ENCODE assay signal across 24 cellular contexts in genomic region chr6:102984360-102984759, GRCh38.
DNase-seq lines count a peak whose midpoint lies in the region; ATAC-seq, FAIRE-seq and TF ChIP-seq lines count a peak whose summit lies in the region.
"Had no signal": no experiment of that assay in that cellular context is flagged by ENCODE, and none has a peak within 500 bp of the region (broad histone marks: within the 10 kb centered on the region; RNA-seq: fewer than 3 reads in every experiment).

No MANE protein-coding gene starts in this region.

- intact Hi-C loops in IMR-90 (cut with micrococcal nuclease): no loop called here
- intact Hi-C loops in K562 (cut with micrococcal nuclease): no loop called here

- no peaks in the 10 kb centered on the region for H3K9me3 ChIP-seq in A549
- H3K9me3 ChIP-seq in IMR-90 (ENCODE audit: control insufficient read depth, insufficient read depth, low read length): 0 out of 2 replicates have a peak, but pooled peaks cover 3% of the 10 kb centered on the region
- H3K9me3 ChIP-seq in K562 (replicated peaks; ENCODE audit: control insufficient read depth, insufficient read depth, low read depth, low read length): no peaks in the 10 kb centered on the region
- H3K9me3 ChIP-seq: BE2C, BLaER1 had no signal

- H4K91ac ChIP-seq in IMR-90 (ENCODE audit: insufficient read depth, low read depth, low read length): no peak overlapping the region

- H3K14ac ChIP-seq in IMR-90 (replicated peaks; ENCODE audit: low read depth, low read length): no peak overlapping the region

- POLR2A ChIA-PET in A549 (lab: Yijun Ruan, JAX) (no interaction called here), IMR-90 (lab: Charles Lee; ENCODE audit: unreplicated experiment) (no interaction called here), K562 (lab: Yijun Ruan, JAX) (no interaction called here)

- H3K9ac ChIP-seq in IMR-90 (ENCODE audit: low read depth, low read length): no peak overlapping the region
- no peak overlapping the region for H3K9ac ChIP-seq in K562 (ENCODE audit: insufficient read depth in 1 of 2, low read depth in 2 of 2, low read length in 2 of 2)
- H3K9ac ChIP-seq: BLaER1 had no signal

- no peaks in the 10 kb centered on the region for H3K36me3 ChIP-seq in IMR-90 (ENCODE audit: control insufficient read depth, insufficient read depth, low read length)
- no peaks in the 10 kb centered on the region for H3K36me3 ChIP-seq in K562 (ENCODE audit: control insufficient read depth, insufficient read depth, low read length)
- H3K36me3 ChIP-seq: BE2C, BLaER1 had no signal

- no peak overlapping the region for H2BK120ac ChIP-seq in IMR-90 (ENCODE audit: low read depth, low read length)

- TF ChIP-seq EP300 in A549 (IDR thresholded peaks at IDR 0.05) (no peak), K562 (IDR thresholded peaks at IDR 0.05; ENCODE audit: low read length) (no peak)

- no peak overlapping the region for H2BK15ac ChIP-seq in IMR-90 (ENCODE audit: low read depth, low read length)

- H4K5ac ChIP-seq in IMR-90 (ENCODE audit: low read depth, low read length): no peak overlapping the region

- H3K27ac ChIP-seq in A549 (no peak overlapping the region), IMR-90 (ENCODE audit: insufficient read depth, low read length) (no peak overlapping the region), K562 (ENCODE audit: extremely low read depth, low read depth, low read length) (no peak overlapping the region)
- H3K27ac ChIP-seq: BLaER1 had no signal

- dilution Hi-C loops in IMR-90 (cut with HindIII; ENCODE audit: low sequenced_read_pairs, unreplicated experiment): no loop called here

- H3K4me3 ChIP-seq in A549 (no peak overlapping the region), IMR-90 (ENCODE audit: insufficient read depth, low read depth, low read length) (no peak overlapping the region), K562 (no peak overlapping the region)
- H3K4me3 ChIP-seq: BLaER1, GM12878 had no signal

- in situ Hi-C loops in IMR-90 (cut with MboI; ENCODE audit: low sequenced_read_pairs) (no loop called here), K562 (cut with MboI) (no loop called here)

- no TSS peak for BruUV-seq in IMR-90 (replicated peaks; lab: Mats Ljungman, UMichigan)
- no TSS peak for BruUV-seq in K562 (replicated peaks; lab: Mats Ljungman, UMichigan)

- TF ChIP-seq CTCF in A549 (IDR thresholded peaks at IDR 0.05) (no peak), IMR-90 (conservative IDR thresholded peaks at IDR 0.05; ENCODE audit: low read depth, low read length) (no peak), K562 (IDR thresholded peaks at IDR 0.05 in 2 of 3, conservative IDR thresholded peaks at IDR 0.05 in 1 of 3; ENCODE audit: insufficient read depth in 2 of 3, low read depth in 1 of 3, low read length in 3 of 3) (no peak)

- H2BK20ac ChIP-seq in IMR-90 (ENCODE audit: low read depth, low read length): no peak overlapping the region

- H3K4ac ChIP-seq in IMR-90 (ENCODE audit: low read depth, low read length): no peak overlapping the region

- no peak overlapping the region for H2AFZ ChIP-seq in IMR-90 (replicated peaks; ENCODE audit: low read length, poor library complexity)
- no peak overlapping the region for H2AFZ ChIP-seq in K562 (ENCODE audit: low read depth, low read length)

- TF ChIP-seq POLR2A in A549 (IDR thresholded peaks at IDR 0.05; ENCODE audit: low read length) (no peak), IMR-90 (IDR thresholded peaks at IDR 0.05; ENCODE audit: low read depth, low read length) (no peak), K562 (conservative IDR thresholded peaks at IDR 0.05) (no peak)

- no peak for ATAC-seq in A549
- no peak for ATAC-seq in IMR-90 (ENCODE audit: low read depth)
- no peak for ATAC-seq in K562
- ATAC-seq in HG02571 (IDR thresholded peaks at IDR 0.05; ENCODE audit: unreplicated experiment): no peak
- ATAC-seq: GM12878 had no signal

- H3K56ac ChIP-seq in IMR-90 (ENCODE audit: extremely low read depth, insufficient read depth, low read length): no peak overlapping the region

- H3K4me1 ChIP-seq in A549 (no peaks in the 10 kb centered on the region), IMR-90 (ENCODE audit: control insufficient read depth, insufficient read depth, low read length) (no peaks in the 10 kb centered on the region), K562 (replicated peaks in 1 of 2; ENCODE audit: control insufficient read depth in 2 of 2, insufficient read depth in 2 of 2, low read length in 2 of 2) (no peaks in the 10 kb centered on the region)
- H3K4me1 ChIP-seq: BLaER1 had no signal

- TF ChIP-seq RAD21 in A549 (conservative IDR thresholded peaks at IDR 0.05 in 1 of 2, IDR thresholded peaks at IDR 0.05 in 1 of 2) (no peak), IMR-90 (IDR thresholded peaks at IDR 0.05; ENCODE audit: low read length) (no peak), K562 (CRISPR knock-in tag; conservative IDR thresholded peaks at IDR 0.05 in 1 of 2, IDR thresholded peaks at IDR 0.05 in 1 of 2) (no peak)

- H3K9me1 ChIP-seq in IMR-90 (ENCODE audit: insufficient read depth, low read length) (no peaks in the 10 kb centered on the region), K562 (ENCODE audit: control insufficient read depth, insufficient read depth, low read length) (no peaks in the 10 kb centered on the region)

- H3K27me3 ChIP-seq in IMR-90 (ENCODE audit: control insufficient read depth, insufficient read depth, low read length) (no peaks in the 10 kb centered on the region), K562 (ENCODE audit: control insufficient read depth in 2 of 2, insufficient read depth in 2 of 2, low read length in 2 of 2) (no peaks in the 10 kb centered on the region)
- H3K27me3 ChIP-seq: BE2C, BLaER1 had no signal

- no peak overlapping the region for H3K18ac ChIP-seq in IMR-90 (ENCODE audit: low read depth, low read length)

- H3K4me2 ChIP-seq in A549: no peak overlapping the region
- H3K4me2 ChIP-seq in IMR-90 (ENCODE audit: low read depth, low read length): no peak overlapping the region
- no peak overlapping the region for H3K4me2 ChIP-seq in K562 (ENCODE audit: insufficient read depth, low read length)
- H3K4me2 ChIP-seq: BLaER1 had no signal

- no peak overlapping the region for H3K23ac ChIP-seq in IMR-90 (ENCODE audit: low read depth, low read length)

- H3K79me2 ChIP-seq in K562 (ENCODE audit: control insufficient read depth, insufficient read depth, low read length): no peaks in the 10 kb centered on the region

- no peak overlapping the region for H4K8ac ChIP-seq in IMR-90 (ENCODE audit: low read depth in 2 of 2, low read length in 2 of 2)

- no peak overlapping the region for H2BK5ac ChIP-seq in IMR-90 (ENCODE audit: low read depth, low read length, poor library complexity, severe bottlenecking)

- H2AK5ac ChIP-seq in IMR-90 (ENCODE audit: low read depth, low read length): no peak overlapping the region

- WGBS in A549 (ENCODE audit: missing lambda C conversion rate): 0% methylated on average over 1 of the region's 1 CpG
- no CpG with 5 or more reads among the region's 1 CpG for WGBS in IMR-90 (ENCODE audit: extremely low coverage in 2 of 2, insufficient read length in 1 of 2), 2 experiments
- 0% methylated on average over 1 of the region's 1 CpG for WGBS in K562 (ENCODE audit: insufficient coverage, low coverage, missing lambda C conversion rate)

- CTCF ChIA-PET in A549 (lab: Yijun Ruan, JAX) (no interaction called here), IMR-90 (lab: Yijun Ruan, JAX) (no interaction called here), K562 (lab: Yijun Ruan, JAX; ENCODE audit: low intra/inter-chr PET ratio) (no interaction called here)

- no peak for DNase-seq in A549 (ENCODE audit: low read depth in 1 of 2, low spot score in 1 of 2)
- DNase-seq in IMR-90: no peak
- DNase-seq in K562 (ENCODE audit: extremely low read depth in 1 of 4, low spot score in 3 of 4): no peak
- DNase-seq in midbrain (lab: John Stamatoyannopoulos, UW): no peak
- DNase-seq: 8988T; BE2C; C1 segment of cervical spinal cord; CD4-positive, alpha-beta memory T cell; CD4-positive, CD25-positive, alpha-beta regulatory T cell; CD8-positive, alpha-beta memory T cell; COR-L47; DMS 273 treated with DMSO at 0.1 percent for 48 hours; DMS153; DMS53; DMS79; DND-41; EL; GDM1 had no signal

- FAIRE-seq in A549 (lab: Jason Lieb, UNC) (no peak), K562 (lab: Jason Lieb, UNC) (no peak)
- FAIRE-seq: A204.1, GM12878, GM12892, GM18507 had no signal

- H3K79me1 ChIP-seq in IMR-90 (ENCODE audit: low read depth in 1 of 2, low read length in 2 of 2): no peaks in the 10 kb centered on the region

- H4K20me1 ChIP-seq in IMR-90 (ENCODE audit: insufficient read depth, low read length) (no peaks in the 10 kb centered on the region), K562 (replicated peaks; ENCODE audit: control insufficient read depth, insufficient read depth, low read length) (no peaks in the 10 kb centered on the region)
- H4K20me1 ChIP-seq: BLaER1 had no signal

- H2AK9ac ChIP-seq in IMR-90 (replicated peaks; ENCODE audit: low read depth, low read length, poor library complexity): no peak overlapping the region

TF ChIP-seq in A549, 52 proteins besides CTCF, POLR2A, EP300 and RAD21:
- TF ChIP-seq MAFK (IDR thresholded peaks at IDR 0.05; ENCODE audit: partially characterized antibody) (peak; percentile 67), SMC3 (IDR thresholded peaks at IDR 0.05) (no peak), CHD2 (IDR thresholded peaks at IDR 0.05; ENCODE audit: low read length, partially characterized antibody) (no peak), HOXB13 (CRISPR knock-in tag; IDR thresholded peaks at IDR 0.05; ENCODE audit: low read depth) (no peak), KDM5A (IDR thresholded peaks at IDR 0.05) (no peak)
TF ChIP-seq in A549: peak in this region for 1.

TF ChIP-seq in IMR-90, 13 proteins besides CTCF, POLR2A, EP300 and RAD21:
- TF ChIP-seq MAFK (IDR thresholded peaks at IDR 0.05; ENCODE audit: low read depth, low read length): peak; percentile 70
- no peak for TF ChIP-seq USF2 (IDR thresholded peaks at IDR 0.05; ENCODE audit: low read depth, low read length)

TF ChIP-seq in K562, 482 proteins besides CTCF, POLR2A, EP300 and RAD21 (continues in another document):
- TF ChIP-seq KDM4B (IDR thresholded peaks at IDR 0.05; ENCODE audit: borderline replicate concordance in 2 of 2, low read depth in 1 of 2) (no peak), PHB (CRISPR knock-in tag; IDR thresholded peaks at IDR 0.05) (no peak), NFE2 (IDR thresholded peaks at IDR 0.05; ENCODE audit: low read depth) (no peak), MAFG (tag; conservative IDR thresholded peaks at IDR 0.05) (0 out of 2 replicates have a peak, but pooled peaks have one; percentile 21)

Comparison
In these comparisons a context has a peak if more than half of its experiments do, and no peak if none do; other contexts are left out.
1. Of the 35 proteins assayed by ChIP-seq in both K562 and A549: peak only in K562: none; only in A549: none; in both: MAFK; in neither: 34.